Comparison of ENCODE assay signal across 8 cellular contexts in genomic region chr17:28811594-28812135, GRCh38. TPM values are rescaled to one million over a fixed set of nuclear protein-coding genes. Genes with fewer than 3 reads are reported as not detected.
DNase-seq lines count a peak whose midpoint lies in the region; ATAC-seq and TF ChIP-seq lines count a peak whose summit lies in the region.

No MANE protein-coding gene starts in this region.

- H3K4me1 ChIP-seq in right atrium auricular region: peaks cover 0 to 41% of the 10 kb centered on the region in 2 donors
- peaks cover 38 to 60% (median 50%) of the 10 kb centered on the region in 4 donors for H3K4me1 ChIP-seq in stomach

- no peak for TF ChIP-seq CTCF in right atrium auricular region (IDR thresholded peaks at IDR 0.05)
- no peak for TF ChIP-seq CTCF in astrocyte of the cerebellum (IDR thresholded peaks at IDR 0.05; ENCODE audit: low read depth, low read length, missing control alignments)
- peak; percentile 21 for TF ChIP-seq CTCF in kidney epithelial cell (IDR thresholded peaks at IDR 0.05; ENCODE audit: insufficient read depth, low read length, poor library complexity, severe bottlenecking)
- no peak for TF ChIP-seq CTCF in stomach (IDR thresholded peaks at IDR 0.05)

- ATAC-seq in Right ventricle myocardium superior (ENCODE audit: poor library complexity) (no peak), HG03439 (IDR thresholded peaks at IDR 0.05; ENCODE audit: unreplicated experiment) (no peak)

- DNase-seq in right atrium auricular region (ENCODE audit: low spot score): no peak
- no peak for DNase-seq in Right ventricle myocardium superior
- DNase-seq in NCI-H146 (lab: John Stamatoyannopoulos, UW): peak; percentile 24
- DNase-seq in astrocyte of the cerebellum (ENCODE audit: low read depth): no peak
- no peak for DNase-seq in kidney epithelial cell (ENCODE audit: low read depth)
- DNase-seq in stomach: no peak
- DNase-seq in NCI-H446 treated with DMSO at 0.1 percent for 48 hours (lab: John Stamatoyannopoulos, UW): no peak

- in situ Hi-C loops in astrocyte of the cerebellum (cut with HindIII; ENCODE audit: low sequenced_read_pairs): no loop called here

- intact Hi-C loops in Right ventricle myocardium superior (cut with DNase I) (loop anchor here (10.0 kb wide), 1 partner anchor 47 kb away; no protein-coding TSS in a partner anchor), stomach (cut with DNase I; ENCODE audit: low total_unique reads) (no loop called here)

- WGBS in stomach, 5 donors: 2 to 6% (median 4%) methylated on average over 7 of the region's 7 CpGs

- peak overlapping the region; percentile 83 to 91 for H3K27ac ChIP-seq in right atrium auricular region
- peak overlapping the region; percentile 82 to 94 (median 91) for H3K27ac ChIP-seq in stomach

- H3K4me3 ChIP-seq in right atrium auricular region: peak overlapping the region; percentile 78 to 92
- peak overlapping the region; percentile 93 for H3K4me3 ChIP-seq in astrocyte of the cerebellum (ENCODE audit: low read depth, low read length)
- peak overlapping the region; percentile 55 for H3K4me3 ChIP-seq in kidney epithelial cell (ENCODE audit: low read depth, low read length)
- H3K4me3 ChIP-seq in stomach: peak overlapping the region; percentile 65 to 97 (median 81)

- TF ChIP-seq POLR2A in stomach (IDR thresholded peaks at IDR 0.05): no peak

- no peaks in the 10 kb centered on the region for H3K9me3 ChIP-seq in right atrium auricular region
- H3K9me3 ChIP-seq in stomach: no peaks in the 10 kb centered on the region

- H3K27me3 ChIP-seq in right atrium auricular region: no peaks in the 10 kb centered on the region
- H3K27me3 ChIP-seq in kidney epithelial cell (ENCODE audit: control insufficient read depth, insufficient read depth, low read length): no peaks in the 10 kb centered on the region
- H3K27me3 ChIP-seq in stomach: no peaks in the 10 kb centered on the region

- H3K36me3 ChIP-seq in right atrium auricular region (no peaks in the 10 kb centered on the region), kidney epithelial cell (ENCODE audit: control insufficient read depth, insufficient read depth, low read length) (no peaks in the 10 kb centered on the region), stomach (no peaks in the 10 kb centered on the region)

- no peak for TF ChIP-seq EP300 in stomach (IDR thresholded peaks at IDR 0.05)

RNA-seq across cellular contexts. Expression of gene FAM222B, which starts 30.9 kb away (rescaled TPM):
- total RNA-seq in right atrium auricular region: 10 to 100 TPM; 26.5 to 30.0 TPM
- 15.6 TPM for total RNA-seq in Right ventricle myocardium superior
- 24.3 and 37.7 TPM in 2 replicates for total RNA-seq in kidney epithelial cell
- 10 to 100 TPM in 3 of 5 donors, 1 to 10 TPM in 2; 5.5 to 29.6 (median 14.0) TPM for total RNA-seq in stomach
- polyA plus RNA-seq in stomach: 1 to 10 TPM; 4.4 to 8.3 (median 6.6) TPM

RNA-seq across cellular contexts. Expression of gene ERAL1, which starts 43.2 kb away (rescaled TPM):
- 10 to 100 TPM; 32.0 to 51.4 TPM for total RNA-seq in right atrium auricular region
- total RNA-seq in Right ventricle myocardium superior: 36.4 TPM
- total RNA-seq in kidney epithelial cell: 54.9 and 74.1 TPM in 2 replicates
- 10 to 100 TPM; 23.1 to 97.0 (median 60.0) TPM for total RNA-seq in stomach
- polyA plus RNA-seq in stomach: 10 to 100 TPM; 36.7 to 50.3 (median 42.6) TPM
